In the genomic region with DNA sequence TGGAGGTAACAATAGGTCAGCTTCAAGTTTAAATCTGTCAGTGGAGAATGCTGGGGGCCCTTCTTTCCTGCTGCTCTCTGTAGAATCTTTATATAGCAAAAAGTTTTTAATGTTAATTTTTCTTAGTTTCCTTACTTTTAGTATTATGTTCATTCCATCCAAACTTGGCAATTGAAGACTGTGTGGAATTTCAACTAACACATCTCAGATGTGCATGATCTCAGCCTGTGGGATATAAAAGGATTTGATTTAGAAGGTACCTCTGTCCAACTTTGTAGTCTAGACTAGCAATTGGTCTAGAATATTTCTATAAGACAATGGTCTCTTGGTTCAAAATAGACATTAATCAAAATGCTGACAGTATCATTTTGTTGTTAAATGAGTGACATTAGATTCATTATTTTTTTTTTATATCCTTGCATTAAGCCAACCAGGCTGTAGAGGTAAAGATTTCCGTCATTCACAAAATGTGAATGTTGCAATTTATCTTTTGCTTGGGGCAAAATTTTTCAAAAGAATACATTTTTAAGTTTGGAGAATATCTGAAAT, we compare ENCODE assay signal across 23 cellular contexts.
"Had no signal": no experiment of that assay in that cellular context is flagged by ENCODE, and none has a peak within 500 bp of the region (broad histone marks: within the 10 kb centered on the region; RNA-seq: fewer than 3 reads in every experiment).

No MANE protein-coding gene starts in this region.

- DNase-seq: activated CD4-positive, alpha-beta T cell treated with anti-CD3 and anti-CD28 coated beads for 36 hours; activated CD4-positive, CD25-positive, alpha-beta regulatory T cell; activated CD8-positive, alpha-beta memory T cell treated with anti-CD3 and anti-CD28 coated beads, Interleukin-2, amount 10 ng/mL, durations not matched to agents 7 days and 5 days; activated CD8-positive, alpha-beta T cell treated with anti-CD3 and anti-CD28 coated beads, Interleukin-2, amount 10 ng/mL, durations not matched to agents 7 days and 5 days; activated T-cell treated with anti-CD3 and anti-CD28 coated beads, Interleukin-2, amount 50 U/mL, for 48 hours; anterior cingulate cortex; dermis blood vessel endothelial cell; effector CD8-positive, alpha-beta T cell; foreskin melanocyte; left ventricle myocardium superior; naive B cell; ovary; stimulated activated CD4-positive, alpha-beta T cell treated with anti-CD3 and anti-CD28 coated beads, Interleukin-1b, Interleukin-23, amount 100 ng/mL, for 48 hours; stimulated activated CD4-positive, alpha-beta T cell treated with anti-CD3 and anti-CD28 coated beads, Interleukin-4, amount 100 ng/mL, for 4 hours; stimulated activated CD8-positive, alpha-beta memory T cell treated with anti-CD3 and anti-CD28 coated beads, Interleukin-4, amount 100 ng/mL, for 48 hours; stimulated activated naive CD8-positive, alpha-beta T cell treated with anti-CD3 and anti-CD28 coated beads, Interleukin-15, amount 100 ng/mL, for 72 hours; substantia nigra had no signal

- H3K4me1 ChIP-seq: vagina had no signal

- H3K27ac ChIP-seq: ovary, vagina had no signal

- H3K4me2 ChIP-seq: smooth muscle cell had no signal

- H3K4me3 ChIP-seq: ovary, smooth muscle cell, vagina had no signal

- FAIRE-seq: bronchial epithelial cell, endometrium had no signal

- ATAC-seq: activated CD4-positive, alpha-beta T cell treated with anti-CD3 and anti-CD28 coated beads for 36 hours; activated CD8-positive, alpha-beta memory T cell treated with anti-CD3 and anti-CD28 coated beads, Interleukin-2, amount 10 ng/mL, durations not matched to agents 7 days and 5 days; activated CD8-positive, alpha-beta T cell treated with anti-CD3 and anti-CD28 coated beads, Interleukin-2, amount 10 ng/mL, durations not matched to agents 7 days and 5 days; activated naive CD4-positive, alpha-beta T cell treated with anti-CD3 and anti-CD28 coated beads, Interleukin-2, amount 50 U/mL, for 72 hours; left ventricle myocardium superior; stimulated activated memory B cell treated with anti-CD40 and anti-IgM and Interleukin-4, amounts not matched to agents 10 μg/mL and 1 μg/mL and 100 μg/mL, for 72 hours; stimulated activated naive CD8-positive, alpha-beta T cell treated with anti-CD3 and anti-CD28 coated beads, Interleukin-15, amount 100 ng/mL, for 72 hours had no signal

- H3K27me3 ChIP-seq: vagina had no signal

- H3K9me3 ChIP-seq: ovary, vagina had no signal

- H3K36me3 ChIP-seq: ovary, vagina had no signal
